8 cellular contexts compared by ENCODE assay signal in genomic region chr1:236063919-236064673, GRCh38. TPM values are rescaled to one million over a fixed set of nuclear protein-coding genes. Genes with fewer than 3 reads are reported as not detected.
DNase-seq lines count a peak whose midpoint lies in the region; TF ChIP-seq lines count a peak whose summit lies in the region.

No MANE protein-coding gene starts in this region.

- H3K27me3 ChIP-seq in esophagus squamous epithelium (peaks cover 0 to 47% (median 2%) of the 10 kb centered on the region in 4 donors), mucosa of rectum (ENCODE audit: control insufficient read depth in 2 of 2, insufficient read depth in 2 of 2, low read length in 2 of 2) (peaks cover 15 to 28% of the 10 kb centered on the region in 2 donors), uterus (no peaks in the 10 kb centered on the region)

- TF ChIP-seq POLR2A in esophagus squamous epithelium (IDR thresholded peaks at IDR 0.05) (peak in 2 of 4 donors; percentile 57 to 66), uterus (IDR thresholded peaks at IDR 0.05) (peak; percentile 19 to 45)

- 12 to 25% methylated on average over 6 of the region's 55 CpGs for WGBS in esophagus squamous epithelium, 2 donors

- no peaks in the 10 kb centered on the region for H3K9me3 ChIP-seq in esophagus squamous epithelium
- H3K9me3 ChIP-seq in mucosa of rectum (ENCODE audit: control insufficient read depth in 2 of 2, low read length in 2 of 2) = no peaks in the 10 kb centered on the region
- H3K9me3 ChIP-seq in uterus = no peaks in the 10 kb centered on the region

- H3K27ac Mint-ChIP-seq in activated CD4-positive, alpha-beta T cell treated with anti-CD3 and anti-CD28 coated beads, Interleukin-2, amount 10 ng/mL, durations not matched to agents 24 days and 14 days = no peak overlapping the region

- H3K27ac ChIP-seq in esophagus squamous epithelium (peak overlapping the region; percentile 83 to 97 (median 92)), mucosa of rectum (ENCODE audit: low read depth in 2 of 2, low read length in 2 of 2) (peak overlapping the region; percentile 83 to 87), uterus (peak overlapping the region; percentile 91 to 92)

- intact Hi-C loops in activated CD4-positive, alpha-beta T cell treated with anti-CD3 and anti-CD28 coated beads, Interleukin-2, amount 10 ng/mL, durations not matched to agents 24 days and 14 days (cut with micrococcal nuclease) = no loop called here
- intact Hi-C loops in esophagus squamous epithelium (cut with DNase I) (no loop called here), uterus (cut with DNase I; ENCODE audit: low total_unique reads) (no loop called here)

- peak overlapping the region; percentile 58 to 83 (median 68) for H3K4me3 ChIP-seq in esophagus squamous epithelium
- H3K4me3 ChIP-seq in mucosa of rectum (ENCODE audit: low read length in 2 of 2) = peak overlapping the region; percentile 53 to 65
- peak overlapping the region; percentile 73 to 95 for H3K4me3 ChIP-seq in uterus

- H3K36me3 Mint-ChIP-seq in activated CD4-positive, alpha-beta T cell treated with anti-CD3 and anti-CD28 coated beads, Interleukin-2, amount 10 ng/mL, durations not matched to agents 24 days and 14 days (ENCODE audit: low read depth) = peaks cover 2% of the 10 kb centered on the region

- TF ChIP-seq CTCF in esophagus squamous epithelium (IDR thresholded peaks at IDR 0.05) (no peak), uterus (IDR thresholded peaks at IDR 0.05) (no peak)

- in situ Hi-C loops in Caki2 (cut with HindIII; ENCODE audit: low pct_unique_long_range_greater_than_20kb, low sequenced_read_pairs) = no loop called here

- H3K4me1 ChIP-seq in esophagus squamous epithelium = peaks cover 0 to 67% (median 7%) of the 10 kb centered on the region in 3 donors
- peaks cover 13 to 19% of the 10 kb centered on the region in 2 donors for H3K4me1 ChIP-seq in mucosa of rectum (ENCODE audit: control insufficient read depth in 2 of 2, insufficient read depth in 2 of 2, low read length in 2 of 2)
- H3K4me1 ChIP-seq in uterus = no peaks in the 10 kb centered on the region

- H3K4me3 Mint-ChIP-seq in activated CD4-positive, alpha-beta T cell treated with anti-CD3 and anti-CD28 coated beads, Interleukin-2, amount 10 ng/mL, durations not matched to agents 24 days and 14 days = peak overlapping the region; percentile 62

- H3K36me3 ChIP-seq in esophagus squamous epithelium (no peaks in the 10 kb centered on the region), mucosa of rectum (ENCODE audit: control insufficient read depth in 2 of 2, insufficient read depth in 2 of 2, low read length in 2 of 2) (no peaks in the 10 kb centered on the region), uterus (no peaks in the 10 kb centered on the region)

- peaks cover 24% of the 10 kb centered on the region for H3K4me1 Mint-ChIP-seq in activated CD4-positive, alpha-beta T cell treated with anti-CD3 and anti-CD28 coated beads, Interleukin-2, amount 10 ng/mL, durations not matched to agents 24 days and 14 days

- H3K9ac ChIP-seq in mucosa of rectum (ENCODE audit: low read depth in 1 of 2, low read length in 2 of 2) = peak overlapping the region; percentile 35 to 77

- H3K9me3 Mint-ChIP-seq in activated CD4-positive, alpha-beta T cell treated with anti-CD3 and anti-CD28 coated beads, Interleukin-2, amount 10 ng/mL, durations not matched to agents 24 days and 14 days = no peaks in the 10 kb centered on the region

- peaks cover 59% of the 10 kb centered on the region for H3K27me3 Mint-ChIP-seq in activated CD4-positive, alpha-beta T cell treated with anti-CD3 and anti-CD28 coated beads, Interleukin-2, amount 10 ng/mL, durations not matched to agents 24 days and 14 days

- peak; percentile 11 for DNase-seq in Caki2 (ENCODE audit: low read depth)
- peak; percentile 76 for DNase-seq in HCEC 1CT
- DNase-seq in activated CD4-positive, alpha-beta T cell treated with anti-CD3 and anti-CD28 coated beads, Interleukin-2, amount 10 ng/mL, durations not matched to agents 24 days and 14 days = peak; percentile 70
- DNase-seq in esophagus squamous epithelium (lab: John Stamatoyannopoulos, UW) = no peak
- DNase-seq in uterus = peak; percentile 69 to 71
- DNase-seq in amniotic stem cell (lab: John Stamatoyannopoulos, UW) = no peak
- no peak for DNase-seq in COR-L47 (lab: John Stamatoyannopoulos, UW)

RNA-seq across cellular contexts. Expression of gene NID1, which starts 0.8 kb away (rescaled TPM):
- total RNA-seq in Caki2 (2014; rRNA removed; shearing (Covaris generic); ENCODE audit: low replicate concordance) = 0.37 and 1.2 TPM in 2 replicates
- total RNA-seq in activated CD4-positive, alpha-beta T cell treated with anti-CD3 and anti-CD28 coated beads, Interleukin-2, amount 10 ng/mL, durations not matched to agents 24 days and 14 days = 0.57 and 0.61 TPM in 2 replicates
- total RNA-seq in esophagus squamous epithelium (100 to 1,000 TPM in 1 of 4 donors, 10 to 100 TPM in 2, 1 to 10 TPM in 1; 3.6 to 120 (median 28.5) TPM), uterus (100 to 1,000 TPM in 3 of 4 donors, 10 to 100 TPM in 1; 70.7 to 252 (median 184) TPM)

Comparison
In these comparisons a context has a peak if more than half of its experiments do, and no peak if none do; other contexts are left out.
1. DNase-seq: peak in Caki2 (single experiment), HCEC 1CT (single experiment), activated CD4-positive, alpha-beta T cell treated with anti-CD3 and anti-CD28 coated beads, Interleukin-2, amount 10 ng/mL, durations not matched to agents 24 days and 14 days (single experiment) and uterus (2 of 2); none in esophagus squamous epithelium (single experiment), amniotic stem cell (single experiment) and COR-L47 (single experiment).
2. Peak in every context shown above with its lines, with median percentiles within 50 percentile points of each other: H3K27ac ChIP-seq and H3K4me3 ChIP-seq.